In genomic region chr16:17238285-17239028, GRCh38 we compare ENCODE assay signal across 14 cellular contexts.
DNase-seq lines count a peak whose midpoint lies in the region; ATAC-seq, FAIRE-seq and TF ChIP-seq lines count a peak whose summit lies in the region.
"Had no signal": no experiment of that assay in that cellular context is flagged by ENCODE, and none has a peak within 500 bp of the region (broad histone marks: within the 10 kb centered on the region; RNA-seq: fewer than 3 reads in every experiment).

No MANE protein-coding gene starts in this region.

- 0% methylated on average over 8 of the region's 8 CpGs for WGBS in K562 (ENCODE audit: insufficient coverage, low coverage, missing lambda C conversion rate)

- no peaks in the 10 kb centered on the region for H3K9me1 ChIP-seq in K562 (ENCODE audit: control insufficient read depth, insufficient read depth, low read length)

- CTCF ChIA-PET in K562 (lab: Yijun Ruan, JAX; ENCODE audit: low intra/inter-chr PET ratio) = no interaction called here

- H3K27ac ChIP-seq in K562 (ENCODE audit: extremely low read depth, low read depth, low read length) (no peak overlapping the region), upper lobe of right lung (no peak overlapping the region)
- H3K27ac ChIP-seq: heart left ventricle had no signal

- H3K4me2 ChIP-seq in K562 (ENCODE audit: insufficient read depth, low read length) = no peak overlapping the region
- H3K4me2 ChIP-seq: SK-N-SH had no signal

- TF ChIP-seq POLR2A in K562 (conservative IDR thresholded peaks at IDR 0.05) = no peak

- H3K79me2 ChIP-seq in K562 (ENCODE audit: control insufficient read depth, insufficient read depth, low read length) = no peaks in the 10 kb centered on the region

- TF ChIP-seq RAD21 in K562 (CRISPR knock-in tag; conservative IDR thresholded peaks at IDR 0.05 in 1 of 2, IDR thresholded peaks at IDR 0.05 in 1 of 2) = no peak

- FAIRE-seq in K562 (lab: Jason Lieb, UNC) = no peak

- in situ Hi-C loops in K562 (cut with MboI) = no loop called here

- H3K9me3 ChIP-seq in K562 (replicated peaks; ENCODE audit: control insufficient read depth, insufficient read depth, low read depth, low read length) (no peaks in the 10 kb centered on the region), upper lobe of right lung (no peaks in the 10 kb centered on the region)
- H3K9me3 ChIP-seq: heart left ventricle, SK-N-SH had no signal

- no peak for TF ChIP-seq EP300 in K562 (IDR thresholded peaks at IDR 0.05; ENCODE audit: low read length)

- TF ChIP-seq CTCF in K562 (IDR thresholded peaks at IDR 0.05 in 2 of 3, conservative IDR thresholded peaks at IDR 0.05 in 1 of 3; ENCODE audit: insufficient read depth in 2 of 3, low read depth in 1 of 3, low read length in 3 of 3) = no peak
- TF ChIP-seq CTCF in upper lobe of right lung (IDR thresholded peaks at IDR 0.05) = no peak

- H3K4me1 ChIP-seq in K562 (replicated peaks in 1 of 2; ENCODE audit: control insufficient read depth in 2 of 2, insufficient read depth in 2 of 2, low read length in 2 of 2) (no peaks in the 10 kb centered on the region), upper lobe of right lung (no peaks in the 10 kb centered on the region)

- H3K9ac ChIP-seq in K562 (ENCODE audit: insufficient read depth in 1 of 2, low read depth in 2 of 2, low read length in 2 of 2) = no peak overlapping the region
- H3K9ac ChIP-seq: SK-N-SH had no signal

- no TSS peak for BruUV-seq in K562 (replicated peaks; lab: Mats Ljungman, UMichigan)

- POLR2A ChIA-PET in K562 (lab: Yijun Ruan, JAX) = interaction anchor here (1.1 kb wide), 1 partner anchor 19 kb away, joined by 5 read pairs; no protein-coding TSS in a partner anchor

- no peak overlapping the region for H2AFZ ChIP-seq in K562 (ENCODE audit: low read depth, low read length)

- intact Hi-C loops in K562 (cut with micrococcal nuclease) (no loop called here), upper lobe of right lung (cut with DNase I) (no loop called here)

- H3K4me3 ChIP-seq in K562 (no peak overlapping the region), upper lobe of right lung (no peak overlapping the region)
- H3K4me3 ChIP-seq: heart left ventricle had no signal

- H3K27me3 ChIP-seq in K562 (ENCODE audit: control insufficient read depth in 2 of 2, insufficient read depth in 2 of 2, low read length in 2 of 2) (peaks cover 0 to 21% of the 10 kb centered on the region in 2 experiments; a peak in 2 of 5 replicates), upper lobe of right lung (no peaks in the 10 kb centered on the region)
- H3K27me3 ChIP-seq: heart left ventricle had no signal

- H4K20me1 ChIP-seq in K562 (replicated peaks; ENCODE audit: control insufficient read depth, insufficient read depth, low read length) = no peaks in the 10 kb centered on the region

- no peaks in the 10 kb centered on the region for H3K36me3 ChIP-seq in K562 (ENCODE audit: control insufficient read depth, insufficient read depth, low read length)
- no peaks in the 10 kb centered on the region for H3K36me3 ChIP-seq in upper lobe of right lung
- H3K36me3 ChIP-seq: heart left ventricle had no signal

- ATAC-seq in K562 (no peak), upper lobe of right lung (peak; percentile 59), GM18858 (IDR thresholded peaks at IDR 0.05; ENCODE audit: unreplicated experiment) (no peak), HG02852 (IDR thresholded peaks at IDR 0.05; ENCODE audit: unreplicated experiment) (no peak)
- ATAC-seq: heart left ventricle, left cardiac atrium had no signal

- DNase-seq in stimulated activated CD4-positive, alpha-beta T cell treated with anti-CD3 and anti-CD28 coated beads, Interleukin-15, amount 100 ng/mL, for 24 hours = peak; percentile 34
- DNase-seq in stimulated activated CD4-positive, alpha-beta T cell treated with anti-CD3 and anti-CD28 coated beads, Interleukin-4, amount 100 ng/mL, for 24 hours = no peak
- DNase-seq in NOMO-1 (lab: John Stamatoyannopoulos, UW; ENCODE audit: unreplicated experiment in 2 of 2) (peak; percentile 21 to 64), K562 (ENCODE audit: extremely low read depth in 1 of 4, low spot score in 3 of 4) (no peak), upper lobe of right lung (no peak), NCI-H1092 treated with DMSO at 0.1 percent for 48 hours (lab: John Stamatoyannopoulos, UW) (no peak)
- DNase-seq: activated B cell treated with CpG ODN at 0.5 μM for 24 hours; activated naive CD4-positive, alpha-beta T cell; GOT3; heart left ventricle; left cardiac atrium; SK-N-SH had no signal

TF ChIP-seq in K562, 482 proteins besides CTCF, POLR2A, EP300 and RAD21 (continues in another document):
- TF ChIP-seq ZNF407 (IDR thresholded peaks at IDR 0.05; ENCODE audit: low read depth) = no peak
- TF ChIP-seq ZNF699 (CRISPR knock-in tag; IDR thresholded peaks at IDR 0.05; ENCODE audit: insufficient replicate concordance) = no peak
- TF ChIP-seq, protein P1, sequence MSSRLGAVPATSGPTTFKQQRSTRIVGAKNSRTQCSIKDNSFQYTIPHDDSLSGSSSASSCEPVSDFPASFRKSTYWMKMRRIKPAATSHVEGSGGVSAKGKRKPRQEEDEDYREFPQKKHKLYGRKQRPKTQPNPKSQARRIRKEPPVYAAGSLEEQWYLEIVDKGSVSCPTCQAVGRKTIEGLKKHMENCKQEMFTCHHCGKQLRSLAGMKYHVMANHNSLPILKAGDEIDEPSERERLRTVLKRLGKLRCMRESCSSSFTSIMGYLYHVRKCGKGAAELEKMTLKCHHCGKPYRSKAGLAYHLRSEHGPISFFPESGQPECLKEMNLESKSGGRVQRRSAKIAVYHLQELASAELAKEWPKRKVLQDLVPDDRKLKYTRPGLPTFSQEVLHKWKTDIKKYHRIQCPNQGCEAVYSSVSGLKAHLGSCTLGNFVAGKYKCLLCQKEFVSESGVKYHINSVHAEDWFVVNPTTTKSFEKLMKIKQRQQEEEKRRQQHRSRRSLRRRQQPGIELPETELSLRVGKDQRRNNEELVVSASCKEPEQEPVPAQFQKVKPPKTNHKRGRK (tag; IDR thresholded peaks at IDR 0.05) = no peak

Comparison
In these comparisons a context has a peak if more than half of its experiments do, and no peak if none do; other contexts are left out.
1. DNase-seq: peak in stimulated activated CD4-positive, alpha-beta T cell treated with anti-CD3 and anti-CD28 coated beads, Interleukin-15, amount 100 ng/mL, for 24 hours (single experiment) and NOMO-1 (2 of 2); none in stimulated activated CD4-positive, alpha-beta T cell treated with anti-CD3 and anti-CD28 coated beads, Interleukin-4, amount 100 ng/mL, for 24 hours (single experiment), K562 (0 of 4), upper lobe of right lung (single experiment) and NCI-H1092 treated with DMSO at 0.1 percent for 48 hours (single experiment).